ENCODE assay signal across 8 cellular contexts in the genomic region with DNA sequence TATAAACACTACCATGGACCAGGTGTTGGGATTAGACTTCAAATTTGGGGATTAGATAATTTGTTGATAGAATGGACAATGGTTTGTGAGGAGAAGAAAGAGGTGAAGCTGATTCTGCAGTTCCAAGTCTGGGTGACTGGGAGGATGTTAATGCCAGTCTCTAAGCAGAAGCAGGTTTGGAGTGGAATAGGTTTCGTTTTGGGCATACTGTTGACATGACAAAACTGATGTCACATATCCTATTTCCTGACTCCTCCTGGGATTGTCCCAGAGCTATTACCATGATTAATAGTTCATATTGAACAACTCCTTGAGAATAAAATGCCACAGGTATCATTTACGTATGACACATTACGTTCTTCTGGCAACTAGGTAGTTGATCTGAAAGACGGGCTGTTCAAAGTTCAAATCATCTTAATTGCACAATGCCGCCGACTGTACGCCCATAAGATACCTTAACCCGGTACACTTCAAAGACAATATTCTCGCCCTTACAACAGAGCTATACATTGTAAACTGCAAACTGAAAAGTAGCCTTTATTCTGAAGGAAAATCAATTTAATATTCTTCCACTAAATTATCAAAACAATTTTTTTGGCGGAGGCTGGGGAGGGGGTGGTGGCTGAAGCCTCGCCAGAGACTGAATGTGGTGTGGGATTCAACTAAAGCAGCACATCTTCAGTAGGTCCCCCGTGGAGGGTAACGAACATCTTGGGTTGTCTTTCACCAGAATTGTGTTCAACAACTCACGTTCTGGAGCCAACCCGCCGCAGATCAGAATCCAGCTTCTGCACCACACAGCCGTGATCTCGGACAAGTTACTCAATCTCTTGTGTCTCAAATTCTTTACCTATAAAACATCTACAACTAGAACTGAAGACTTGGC. TPM values are rescaled to one million over a fixed set of nuclear protein-coding genes. Genes with fewer than 3 reads are reported as not detected.
DNase-seq lines count a peak whose midpoint lies in the region; ATAC-seq and TF ChIP-seq lines count a peak whose summit lies in the region.

No MANE protein-coding gene starts in this region.

- no peak for TF ChIP-seq CTCF in foreskin keratinocyte (conservative IDR thresholded peaks at IDR 0.05)

- no peaks in the 10 kb centered on the region for H3K27me3 ChIP-seq in foreskin keratinocyte
- no peaks in the 10 kb centered on the region for H3K27me3 ChIP-seq in skeletal muscle tissue (ENCODE audit: control insufficient read depth in 3 of 3, insufficient read depth in 3 of 3, low read length in 3 of 3)

- peaks cover 10% of the 10 kb centered on the region for H3K36me3 Mint-ChIP-seq in T-helper 2 cell treated with Interferon-gamma antibody and Interleukin-4, amounts not matched to agents 5 μg/mL and 100 μg/mL, for 36 hours (ENCODE audit: low read depth)

- in situ Hi-C loops in ACHN (cut with HindIII; ENCODE audit: low pct_ligation_motif_present, low pct_unique_long_range_greater_than_20kb, low sequenced_read_pairs) = no loop called here

- DNase-seq in NCI-H510A treated with DMSO at 0.1 percent for 48 hours (lab: John Stamatoyannopoulos, UW) (peak; percentile 13), NCI-H510A (lab: John Stamatoyannopoulos, UW) (no peak), foreskin keratinocyte (peak in 1 of 2 donors; percentile 2), retina (no peak), ACHN (no peak)
- DNase-seq in T-helper 2 cell treated with Interferon-gamma antibody and Interleukin-4, amounts not matched to agents 5 μg/mL and 100 μg/mL, for 36 hours (ENCODE audit: low spot score) = no peak
- DNase-seq in activated CD4-positive, CD25-positive, alpha-beta regulatory T cell (lab: John Stamatoyannopoulos, UW) = no peak

- H3K9ac ChIP-seq in skeletal muscle tissue (ENCODE audit: low read depth in 1 of 3, low read length in 3 of 3) = peak overlapping the region in 2 of 3 donors; percentile 96 to 97

- peaks cover 0 to under 1% (median 0%) of the 10 kb centered on the region in 3 donors for H3K9me3 ChIP-seq in skeletal muscle tissue (ENCODE audit: control insufficient read depth in 3 of 3, low read length in 3 of 3)

- H3K27me3 Mint-ChIP-seq in T-helper 2 cell treated with Interferon-gamma antibody and Interleukin-4, amounts not matched to agents 5 μg/mL and 100 μg/mL, for 36 hours (ENCODE audit: low read depth) = peaks cover 3% of the 10 kb centered on the region

- H3K9me3 Mint-ChIP-seq in T-helper 2 cell treated with Interferon-gamma antibody and Interleukin-4, amounts not matched to agents 5 μg/mL and 100 μg/mL, for 36 hours = no peaks in the 10 kb centered on the region

- peaks cover 19% of the 10 kb centered on the region for H3K4me1 ChIP-seq in foreskin keratinocyte
- peaks cover 8 to 22% (median 10%) of the 10 kb centered on the region in 3 donors for H3K4me1 ChIP-seq in skeletal muscle tissue (ENCODE audit: control insufficient read depth in 3 of 3, insufficient read depth in 3 of 3, low read length in 3 of 3)

- peak overlapping the region; percentile 100 for H3K27ac Mint-ChIP-seq in T-helper 2 cell treated with Interferon-gamma antibody and Interleukin-4, amounts not matched to agents 5 μg/mL and 100 μg/mL, for 36 hours

- H3K4me3 ChIP-seq in skeletal muscle tissue (ENCODE audit: low read length in 3 of 3) = peak overlapping the region; percentile 94 to 98 (median 96)

- H3K4me1 Mint-ChIP-seq in T-helper 2 cell treated with Interferon-gamma antibody and Interleukin-4, amounts not matched to agents 5 μg/mL and 100 μg/mL, for 36 hours (ENCODE audit: low read depth) = peaks cover 24% of the 10 kb centered on the region

- peaks cover 0 to 5% (median 0%) of the 10 kb centered on the region in 3 donors for H3K36me3 ChIP-seq in skeletal muscle tissue (ENCODE audit: control insufficient read depth in 3 of 3, insufficient read depth in 3 of 3, low read length in 3 of 3)

- no peak for ATAC-seq in foreskin keratinocyte

- H3K27ac ChIP-seq in foreskin keratinocyte (peak overlapping the region; percentile 86), skeletal muscle tissue (ENCODE audit: low read depth, low read length) (peak overlapping the region; percentile 98)

- H3K4me3 Mint-ChIP-seq in T-helper 2 cell treated with Interferon-gamma antibody and Interleukin-4, amounts not matched to agents 5 μg/mL and 100 μg/mL, for 36 hours = peak overlapping the region; percentile 99

RNA-seq across cellular contexts. Expression of a gene that starts 1.2 kb away (rescaled TPM):
- total RNA-seq in foreskin keratinocyte (41.6 and 42.5 TPM in 2 replicates), skeletal muscle tissue (38.6 TPM)
- 22.6 and 24.8 TPM in 2 replicates for polyA plus RNA-seq in foreskin keratinocyte

RNA-seq across cellular contexts. Expression of a gene that starts 11.6 kb away (rescaled TPM):
- total RNA-seq in foreskin keratinocyte = 0.24 TPM in 1 of 2 replicates, not detected in the other
- 0.18 and 0.34 TPM in 2 replicates for polyA plus RNA-seq in foreskin keratinocyte
- total RNA-seq in skeletal muscle tissue = not detected
